ENCODE assay signal across 16 cellular contexts in the genomic region with DNA sequence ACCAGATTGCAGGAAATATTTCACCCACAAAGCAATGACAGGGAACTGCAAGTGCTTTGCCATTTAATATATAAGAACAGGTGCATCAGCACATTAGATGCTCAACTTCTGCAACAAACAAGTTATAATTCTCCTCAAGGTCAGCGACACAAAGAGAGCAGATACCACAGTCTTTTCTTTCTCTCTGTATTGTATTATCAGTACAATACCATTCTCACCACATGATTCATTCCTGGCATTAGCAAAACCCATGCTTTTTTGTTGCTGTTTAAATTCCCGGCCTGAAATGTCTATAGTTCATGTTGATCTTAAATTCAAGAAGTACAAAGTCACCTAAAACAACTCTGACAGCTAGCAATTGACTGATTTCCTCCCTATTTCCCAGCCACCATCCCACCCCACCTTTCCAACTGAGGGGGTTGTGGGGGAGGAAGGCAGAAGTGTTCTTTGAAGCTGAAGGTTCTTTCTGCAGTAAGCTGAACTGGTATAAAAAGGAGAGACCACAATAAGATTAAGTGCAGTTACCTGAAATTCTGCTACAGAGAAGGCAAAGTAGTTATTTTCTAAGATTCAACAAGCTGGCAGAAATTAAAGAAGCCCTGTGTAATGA.
A peak's percentile ranks its signal among the peaks of the same experiment; 100 is the strongest.
DNase-seq lines count a peak whose midpoint lies in the region; ATAC-seq and TF ChIP-seq lines count a peak whose summit lies in the region.
"Had no signal": no experiment of that assay in that cellular context is flagged by ENCODE, and none has a peak within 500 bp of the region (broad histone marks: within the 10 kb centered on the region; RNA-seq: fewer than 3 reads in every experiment).

No MANE protein-coding gene starts in this region.

- no peak for TF ChIP-seq POLR2A in heart left ventricle (IDR thresholded peaks at IDR 0.05)

- CTCF ChIA-PET in HEK293T (lab: Yijun Ruan, JAX) = no interaction called here

- no peak overlapping the region for H3K27ac ChIP-seq in heart left ventricle

- in situ Hi-C loops in astrocyte of the spinal cord (cut with HindIII; ENCODE audit: low sequenced_read_pairs) = no loop called here

- ATAC-seq in heart left ventricle = no peak
- ATAC-seq: SK-N-SH treated with all-trans-retinoic acid at 6 μM for 48 hours had no signal

- no peaks in the 10 kb centered on the region for H3K4me1 ChIP-seq in heart left ventricle
- H3K4me1 ChIP-seq: Caco-2 had no signal

- no peaks in the 10 kb centered on the region for H3K27me3 ChIP-seq in heart left ventricle

- H3K36me3 ChIP-seq in heart left ventricle = peaks cover 0 to 11% (median 0%) of the 10 kb centered on the region in 9 donors

- no peak overlapping the region for H3K4me3 ChIP-seq in astrocyte of the spinal cord (ENCODE audit: low read depth, low read length)
- H3K4me3 ChIP-seq in heart left ventricle = no peak overlapping the region

- TF ChIP-seq CTCF in astrocyte of the spinal cord (IDR thresholded peaks at IDR 0.05; ENCODE audit: low read depth, low read length) (no peak), heart left ventricle (IDR thresholded peaks at IDR 0.05) (no peak)

- POLR2A ChIA-PET in HEK293T (lab: Yijun Ruan, JAX) = no interaction called here

- WGBS in heart left ventricle, 4 donors = 77 to 91% (median 85%) methylated on average over 2 of the region's 2 CpGs

- no peaks in the 10 kb centered on the region for H3K9me3 ChIP-seq in heart left ventricle
- H3K9me3 ChIP-seq: Caco-2 had no signal

- intact Hi-C loops in heart left ventricle (cut with DNase I) = no loop called here

- DNase-seq in NCI-H2107 treated with DMSO at 0.1 percent for 48 hours (lab: John Stamatoyannopoulos, UW; ENCODE audit: unreplicated experiment) = peak; percentile 29
- peak; percentile 24 for DNase-seq in astrocyte of the spinal cord (ENCODE audit: low read depth, low spot score)
- DNase-seq in left kidney (ENCODE audit: low read depth, low spot score) = peak; percentile 58
- DNase-seq in NCI-H1436 (lab: John Stamatoyannopoulos, UW) = no peak
- no peak for DNase-seq in heart left ventricle
- DNase-seq in effector CD4-positive, alpha-beta T cell = no peak
- no peak for DNase-seq in HEK293T (ENCODE audit: extremely low spot score)
- DNase-seq: Caco-2, DMS153, H7, KG1, NCI-H1048, NCI-H2081 treated with DMSO at 0.1 percent for 48 hours, NCI-H69, SHP77 treated with DMSO at 0.1 percent for 48 hours had no signal

TF ChIP-seq in HEK293T, 16 proteins besides CTCF, POLR2A, EP300 and RAD21:
- TF ChIP-seq SUZ12 (IDR thresholded peaks at IDR 0.05) = no peak

Comparison
In these comparisons a context has a peak if more than half of its experiments do, and no peak if none do; other contexts are left out.
1. DNase-seq: peak in NCI-H2107 treated with DMSO at 0.1 percent for 48 hours (single experiment), astrocyte of the spinal cord (single experiment) and left kidney (single experiment); none in NCI-H1436 (single experiment), heart left ventricle (0 of 5), effector CD4-positive, alpha-beta T cell (single experiment) and HEK293T (single experiment).